In genomic region chr9:98518556-98518955, GRCh38 we compare ENCODE assay signal across 21 cellular contexts.
DNase-seq lines count a peak whose midpoint lies in the region; ATAC-seq, FAIRE-seq and TF ChIP-seq lines count a peak whose summit lies in the region.
"Had no signal": no experiment of that assay in that cellular context is flagged by ENCODE, and none has a peak within 500 bp of the region (broad histone marks: within the 10 kb centered on the region; RNA-seq: fewer than 3 reads in every experiment).

No MANE protein-coding gene starts in this region.

- no peak overlapping the region for H4K5ac ChIP-seq in IMR-90 (ENCODE audit: low read depth, low read length)

- H3K36me3 ChIP-seq in IMR-90 (ENCODE audit: control insufficient read depth, insufficient read depth, low read length) (no peaks in the 10 kb centered on the region), WERI-Rb-1 (no peaks in the 10 kb centered on the region; the same call in 1 of the 2 replicates), esophagus muscularis mucosa (no peaks in the 10 kb centered on the region), thyroid gland (no peaks in the 10 kb centered on the region), tibial nerve (no peaks in the 10 kb centered on the region), upper lobe of right lung (no peaks in the 10 kb centered on the region)

- H2BK120ac ChIP-seq in IMR-90 (ENCODE audit: low read depth, low read length) = no peak overlapping the region

- no peaks in the 10 kb centered on the region for H4K20me1 ChIP-seq in IMR-90 (ENCODE audit: insufficient read depth, low read length)

- no peak for TF ChIP-seq CTCF in IMR-90 (conservative IDR thresholded peaks at IDR 0.05; ENCODE audit: low read depth, low read length)
- TF ChIP-seq CTCF in WERI-Rb-1 (IDR thresholded peaks at IDR 0.05; ENCODE audit: low read depth, low read length) = no peak
- TF ChIP-seq CTCF in esophagus muscularis mucosa (IDR thresholded peaks at IDR 0.05) = no peak
- TF ChIP-seq CTCF in thyroid gland (IDR thresholded peaks at IDR 0.05) = no peak
- TF ChIP-seq CTCF in tibial nerve (IDR thresholded peaks at IDR 0.05) = no peak
- TF ChIP-seq CTCF in upper lobe of right lung (IDR thresholded peaks at IDR 0.05) = no peak

- no peak overlapping the region for H4K91ac ChIP-seq in IMR-90 (ENCODE audit: insufficient read depth, low read depth, low read length)

- peaks cover 10% of the 10 kb centered on the region for H3K4me1 ChIP-seq in IMR-90 (ENCODE audit: control insufficient read depth, insufficient read depth, low read length)
- H3K4me1 ChIP-seq in esophagus muscularis mucosa = no peaks in the 10 kb centered on the region
- peaks cover 11 to 19% of the 10 kb centered on the region in 2 donors for H3K4me1 ChIP-seq in thyroid gland
- no peaks in the 10 kb centered on the region for H3K4me1 ChIP-seq in tibial nerve
- no peaks in the 10 kb centered on the region for H3K4me1 ChIP-seq in upper lobe of right lung

- intact Hi-C loops in IMR-90 (cut with micrococcal nuclease) (no loop called here), esophagus muscularis mucosa (cut with DNase I) (no loop called here), thyroid gland (cut with DNase I) (no loop called here), upper lobe of right lung (cut with DNase I) (no loop called here)

- TF ChIP-seq RAD21 in IMR-90 (IDR thresholded peaks at IDR 0.05; ENCODE audit: low read length) = no peak

- H2AK5ac ChIP-seq in IMR-90 (ENCODE audit: low read depth, low read length) = peak overlapping the region; percentile 56; the same call in 1 of the 2 replicates

- no peak overlapping the region for H2BK20ac ChIP-seq in IMR-90 (ENCODE audit: low read depth, low read length)

- ATAC-seq in IMR-90 (ENCODE audit: low read depth) = no peak
- ATAC-seq in upper lobe of right lung = no peak
- ATAC-seq: GM23338 had no signal

- no peak overlapping the region for H3K56ac ChIP-seq in IMR-90 (ENCODE audit: extremely low read depth, insufficient read depth, low read length)

- H2BK15ac ChIP-seq in IMR-90 (ENCODE audit: low read depth, low read length) = no peak overlapping the region

- no peak overlapping the region for H4K8ac ChIP-seq in IMR-90 (ENCODE audit: low read depth in 2 of 2, low read length in 2 of 2)

- no peak overlapping the region for H3K23ac ChIP-seq in IMR-90 (ENCODE audit: low read depth, low read length)

- no peak overlapping the region for H2AFZ ChIP-seq in IMR-90 (replicated peaks; ENCODE audit: low read length, poor library complexity)
- H2AFZ ChIP-seq: GM23338 had no signal

- no TSS peak for BruUV-seq in IMR-90 (replicated peaks; lab: Mats Ljungman, UMichigan)

- H3K4me2 ChIP-seq in IMR-90 (ENCODE audit: low read depth, low read length) = no peak overlapping the region
- H3K4me2 ChIP-seq: GM23338 had no signal

- H3K27ac ChIP-seq in IMR-90 (ENCODE audit: insufficient read depth, low read length) (no peak overlapping the region), WERI-Rb-1 (peak overlapping the region; percentile 38), esophagus muscularis mucosa (replicated peaks in 1 of 4) (no peak overlapping the region), thyroid gland (peak overlapping the region in 2 of 3 donors; percentile 17 to 36), tibial nerve (no peak overlapping the region), upper lobe of right lung (no peak overlapping the region)
- H3K27ac ChIP-seq: HL-60, RWPE1 had no signal

- TF ChIP-seq POLR2A in IMR-90 (IDR thresholded peaks at IDR 0.05; ENCODE audit: low read depth, low read length) = no peak
- TF ChIP-seq POLR2A in esophagus muscularis mucosa (IDR thresholded peaks at IDR 0.05; ENCODE audit: low read depth) = no peak
- no peak for TF ChIP-seq POLR2A in thyroid gland (IDR thresholded peaks at IDR 0.05)
- no peak for TF ChIP-seq POLR2A in tibial nerve (IDR thresholded peaks at IDR 0.05)
- no peak for TF ChIP-seq POLR2A in H54 (IDR thresholded peaks at IDR 0.05; ENCODE audit: low read depth, low read length)

- no peak overlapping the region for H3K4me3 ChIP-seq in IMR-90 (ENCODE audit: insufficient read depth, low read depth, low read length)
- no peak overlapping the region for H3K4me3 ChIP-seq in WERI-Rb-1 (ENCODE audit: low read depth, low read length)
- no peak overlapping the region for H3K4me3 ChIP-seq in esophagus muscularis mucosa
- no peak overlapping the region for H3K4me3 ChIP-seq in thyroid gland (replicated peaks in 1 of 3)
- H3K4me3 ChIP-seq in tibial nerve = no peak overlapping the region
- H3K4me3 ChIP-seq in upper lobe of right lung = no peak overlapping the region
- H3K4me3 ChIP-seq: GM23338 had no signal

- in situ Hi-C loops in IMR-90 (cut with MboI; ENCODE audit: low sequenced_read_pairs) = no loop called here

- H3K27me3 ChIP-seq in IMR-90 (ENCODE audit: control insufficient read depth, insufficient read depth, low read length) (no peaks in the 10 kb centered on the region), WERI-Rb-1 (ENCODE audit: insufficient read depth, low read depth, severe bottlenecking) (no peaks in the 10 kb centered on the region), esophagus muscularis mucosa (peaks cover 0 to 3% (median 0%) of the 10 kb centered on the region in 4 donors), thyroid gland (no peaks in the 10 kb centered on the region), tibial nerve (no peaks in the 10 kb centered on the region), upper lobe of right lung (peaks cover 3% of the 10 kb centered on the region)

- no peak overlapping the region for H3K14ac ChIP-seq in IMR-90 (replicated peaks; ENCODE audit: low read depth, low read length)

- DNase-seq in IMR-90 = no peak
- DNase-seq in WERI-Rb-1 = no peak
- peak; percentile 68 for DNase-seq in esophagus muscularis mucosa (ENCODE audit: extremely low spot score)
- peak; percentile 25 to 29 for DNase-seq in thyroid gland
- no peak for DNase-seq in tibial nerve (ENCODE audit: low spot score in 2 of 2)
- no peak for DNase-seq in upper lobe of right lung
- no peak for DNase-seq in H54 (ENCODE audit: insufficient read length, low spot score)
- DNase-seq: C1 segment of cervical spinal cord; CD4-positive, alpha-beta memory T cell; COR-L47; Karpas-422; NCI-H1092; NCI-H1417 treated with DMSO at 0.1 percent for 48 hours; NCI-H2081; NCI-H2227 treated with DMSO at 0.1 percent for 48 hours; NCI-H526 treated with DMSO at 0.1 percent for 48 hours; SHP77 had no signal

- FAIRE-seq in H54 (lab: Jason Lieb, UNC) = no peak
- FAIRE-seq: G401.6 had no signal

- no peak overlapping the region for H2BK5ac ChIP-seq in IMR-90 (ENCODE audit: low read depth, low read length, poor library complexity, severe bottlenecking)

- CTCF ChIA-PET in IMR-90 (lab: Yijun Ruan, JAX) = no interaction called here

- H3K9me3 ChIP-seq in IMR-90 (ENCODE audit: control insufficient read depth, insufficient read depth, low read length) (no peaks in the 10 kb centered on the region), WERI-Rb-1 (ENCODE audit: severe bottlenecking) (no peaks in the 10 kb centered on the region), esophagus muscularis mucosa (no peaks in the 10 kb centered on the region), thyroid gland (no peaks in the 10 kb centered on the region), tibial nerve (peaks cover 0 to 10% (median 0%) of the 10 kb centered on the region in 4 donors), upper lobe of right lung (no peaks in the 10 kb centered on the region)

- H3K4ac ChIP-seq in IMR-90 (ENCODE audit: low read depth, low read length) = no peak overlapping the region

- POLR2A ChIA-PET in IMR-90 (lab: Charles Lee; ENCODE audit: unreplicated experiment) = no interaction called here

- no peak overlapping the region for H3K18ac ChIP-seq in IMR-90 (ENCODE audit: low read depth, low read length)

- H2AK9ac ChIP-seq in IMR-90 (replicated peaks; ENCODE audit: low read depth, low read length, poor library complexity) = no peak overlapping the region

- peaks cover 8% of the 10 kb centered on the region; the same call in 1 of the 2 replicates for H3K9me1 ChIP-seq in IMR-90 (ENCODE audit: insufficient read depth, low read length)

- TF ChIP-seq EP300 in esophagus muscularis mucosa (IDR thresholded peaks at IDR 0.05) (no peak), tibial nerve (IDR thresholded peaks at IDR 0.05) (no peak)

- dilution Hi-C loops in IMR-90 (cut with HindIII; ENCODE audit: low sequenced_read_pairs, unreplicated experiment) = no loop called here

- WGBS in IMR-90 (ENCODE audit: extremely low coverage in 2 of 2, insufficient read length in 1 of 2), 2 experiments = no CpG with 5 or more reads among the region's 6 CpGs
- 86% methylated on average over 6 of the region's 6 CpGs for WGBS in esophagus muscularis mucosa
- WGBS in thyroid gland, 2 donors = 61 to 63% methylated on average over 4 to 6 of the region's 6 CpGs
- 70 to 80% methylated on average over 6 of the region's 6 CpGs for WGBS in tibial nerve, 2 donors

- no peak overlapping the region for H3K9ac ChIP-seq in IMR-90 (ENCODE audit: low read depth, low read length)

- H3K79me1 ChIP-seq in IMR-90 (ENCODE audit: low read depth in 1 of 2, low read length in 2 of 2) = peaks cover 7 to 48% of the 10 kb centered on the region in 2 experiments

TF ChIP-seq in IMR-90, 13 proteins besides CTCF, POLR2A, EP300 and RAD21 (continues in another document):
- no peak for TF ChIP-seq NFE2L2 (IDR thresholded peaks at IDR 0.05; ENCODE audit: low read depth, low read length)
- no peak for TF ChIP-seq SMC3 (IDR thresholded peaks at IDR 0.05; ENCODE audit: low read depth, low read length)
- no peak for TF ChIP-seq MAFK (IDR thresholded peaks at IDR 0.05; ENCODE audit: low read depth, low read length)
- TF ChIP-seq ELK1 (IDR thresholded peaks at IDR 0.05; ENCODE audit: borderline replicate concordance, low read depth, low read length) = no peak
- no peak for TF ChIP-seq CHD1 (IDR thresholded peaks at IDR 0.05; ENCODE audit: low read depth, low read length)
- TF ChIP-seq USF2 (IDR thresholded peaks at IDR 0.05; ENCODE audit: low read depth, low read length) = no peak
- no peak for TF ChIP-seq FOS (IDR thresholded peaks at IDR 0.05; ENCODE audit: low read depth, low read length)
- no peak for TF ChIP-seq RCOR1 (IDR thresholded peaks at IDR 0.05; ENCODE audit: insufficient replicate concordance, low read length)

Comparison
In these comparisons a context has a peak if more than half of its experiments do, and no peak if none do; other contexts are left out.
1. DNase-seq: peak in esophagus muscularis mucosa (single experiment) and thyroid gland (2 of 2); none in IMR-90 (single experiment), WERI-Rb-1 (single experiment), tibial nerve (0 of 2), upper lobe of right lung (single experiment) and H54 (single experiment).
2. H3K27ac ChIP-seq: peak in WERI-Rb-1 (single experiment) and thyroid gland (2 of 3); none in IMR-90 (single experiment), esophagus muscularis mucosa (0 of 4), tibial nerve (0 of 4) and upper lobe of right lung (single experiment).